In the genomic region with DNA sequence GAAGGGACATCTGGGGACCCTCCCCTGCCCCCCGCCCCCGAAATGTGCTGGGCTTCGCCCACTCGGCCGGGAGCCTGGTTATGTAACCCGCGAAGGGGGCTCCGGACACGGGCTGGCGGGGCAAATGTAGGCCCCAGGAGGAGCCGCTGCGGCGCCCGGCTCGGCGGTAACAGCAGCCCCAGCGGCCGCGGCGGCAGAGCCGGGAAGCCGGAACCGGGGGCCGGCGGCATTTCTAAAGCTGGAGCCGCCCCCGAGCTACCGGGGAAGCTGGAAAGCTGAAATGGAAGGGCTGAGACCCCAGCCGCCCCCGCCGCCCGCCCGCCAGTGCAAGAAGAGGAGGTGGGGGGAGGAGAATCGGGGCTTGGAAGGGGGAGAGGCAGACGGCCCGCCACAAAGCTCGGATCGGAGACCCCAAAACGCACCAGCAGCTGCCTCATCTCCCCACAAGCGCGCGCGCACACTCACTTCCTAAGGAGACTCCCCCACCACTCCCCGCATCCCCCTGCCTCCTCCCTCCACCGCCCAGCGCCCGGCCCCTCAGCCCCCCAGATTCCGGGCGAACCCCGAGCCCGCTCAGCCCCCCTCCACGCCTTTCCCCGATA, we compare ENCODE assay signal across 8 cellular contexts. TPM values are rescaled to one million over a fixed set of nuclear protein-coding genes. Genes with fewer than 3 reads are reported as not detected.
DNase-seq lines count a peak whose midpoint lies in the region; ATAC-seq and TF ChIP-seq lines count a peak whose summit lies in the region.

No MANE protein-coding gene starts in this region.

- peak; percentile 24 to 63 for DNase-seq in NCI-H526 (lab: John Stamatoyannopoulos, UW)
- DNase-seq in NCI-H526 treated with DMSO at 0.1 percent for 48 hours (lab: John Stamatoyannopoulos, UW) = no peak
- DNase-seq in T-helper 1 cell = peak in 4 of 5 donors; percentile 24 to 37 (median 31)
- DNase-seq in brain microvascular endothelial cell = no peak
- DNase-seq in kidney epithelial cell (ENCODE audit: low read depth) = no peak
- peak; percentile 22 to 25 for DNase-seq in stimulated activated CD4-positive, alpha-beta T cell treated with anti-CD3 and anti-CD28 coated beads, Interleukin-4, amount 100 ng/mL, for 4 hours
- no peak for DNase-seq in AG08395 (ENCODE audit: low spot score)

- TF ChIP-seq CTCF in brain microvascular endothelial cell (IDR thresholded peaks at IDR 0.05; ENCODE audit: low read depth, low read length, missing control alignments) = no peak
- TF ChIP-seq CTCF in kidney epithelial cell (IDR thresholded peaks at IDR 0.05; ENCODE audit: insufficient read depth, low read length, poor library complexity, severe bottlenecking) = no peak

- H3K36me3 ChIP-seq in brain microvascular endothelial cell (replicated peaks) (no peaks in the 10 kb centered on the region), kidney epithelial cell (ENCODE audit: control insufficient read depth, insufficient read depth, low read length) (no peaks in the 10 kb centered on the region)

- in situ Hi-C loops in brain microvascular endothelial cell (cut with HindIII; ENCODE audit: low pct_ligation_motif_present, low sequenced_read_pairs) = no loop called here

- H3K4me3 ChIP-seq in brain microvascular endothelial cell (ENCODE audit: low read depth, low read length) (peak overlapping the region; percentile 64), kidney epithelial cell (ENCODE audit: low read depth, low read length) (peak overlapping the region; percentile 48)

- no peaks in the 10 kb centered on the region for H3K27me3 ChIP-seq in brain microvascular endothelial cell (replicated peaks)
- H3K27me3 ChIP-seq in kidney epithelial cell (ENCODE audit: control insufficient read depth, insufficient read depth, low read length) = no peaks in the 10 kb centered on the region

- H3K27ac ChIP-seq in brain microvascular endothelial cell = peak overlapping the region; percentile 26

- ATAC-seq in HG02884 (IDR thresholded peaks at IDR 0.05; ENCODE audit: unreplicated experiment) = no peak

RNA-seq across cellular contexts. Expression of a gene that starts 1.5 kb away (rescaled TPM):
- total RNA-seq in kidney epithelial cell = 31.4 and 34.7 TPM in 2 replicates

RNA-seq across cellular contexts. Expression of a gene that starts 47.0 kb away (rescaled TPM):
- total RNA-seq in kidney epithelial cell = 11.9 and 18.4 TPM in 2 replicates

Comparison
In these comparisons a context has a peak if more than half of its experiments do, and no peak if none do; other contexts are left out.
1. DNase-seq: peak in NCI-H526 (2 of 2), T-helper 1 cell (4 of 5) and stimulated activated CD4-positive, alpha-beta T cell treated with anti-CD3 and anti-CD28 coated beads, Interleukin-4, amount 100 ng/mL, for 4 hours (2 of 2); none in NCI-H526 treated with DMSO at 0.1 percent for 48 hours (single experiment), brain microvascular endothelial cell (single experiment), kidney epithelial cell (single experiment) and AG08395 (single experiment).